Comparison of ENCODE assay signal across 13 cellular contexts in the genomic region with DNA sequence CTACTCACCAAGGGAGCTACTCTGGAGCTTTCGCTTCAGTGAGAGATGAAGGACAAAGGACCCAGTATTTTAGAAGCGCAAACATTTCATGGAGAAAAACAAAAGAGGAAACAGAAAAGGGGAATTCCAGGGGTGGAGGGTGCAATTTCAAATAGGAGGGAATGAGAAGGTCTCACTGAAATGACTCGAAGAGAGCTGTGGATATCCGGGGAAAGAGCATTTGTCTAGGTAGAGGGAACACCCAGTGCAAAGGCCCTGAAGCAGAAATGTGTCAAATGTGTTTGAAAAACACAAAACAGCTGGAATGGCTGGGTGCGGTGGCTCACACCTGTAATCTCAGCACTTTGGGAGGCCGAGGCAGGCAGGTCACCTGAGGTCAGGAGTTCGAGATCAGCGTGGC. TPM values are rescaled to one million over a fixed set of nuclear protein-coding genes. Genes with fewer than 3 reads are reported as not detected.
DNase-seq lines count a peak whose midpoint lies in the region; TF ChIP-seq lines count a peak whose summit lies in the region.
"Had no signal": no experiment of that assay in that cellular context is flagged by ENCODE, and none has a peak within 500 bp of the region (broad histone marks: within the 10 kb centered on the region; RNA-seq: fewer than 3 reads in every experiment).

No MANE protein-coding gene starts in this region.

- H3K4me2 ChIP-seq in BLaER1 treated with 17β-estradiol and CSF1 and Interleukin-3, amounts not matched to agents 10 nM and 100 nM, result peak overlapping the region; percentile 95 to 100 (median 99)

- H3K27me3 ChIP-seq in BLaER1 treated with 17β-estradiol and CSF1 and Interleukin-3, amounts not matched to agents 10 nM and 100 nM, result no peaks in the 10 kb centered on the region
- H3K27me3 ChIP-seq in adipocyte (replicated peaks; ENCODE audit: control insufficient read depth, insufficient read depth, low read length), result no peaks in the 10 kb centered on the region
- no peaks in the 10 kb centered on the region for H3K27me3 ChIP-seq in suprapubic skin
- H3K27me3 ChIP-seq: gastroesophageal sphincter had no signal

- H3K4me1 Mint-ChIP-seq in neural crest cell, result peaks cover 70% of the 10 kb centered on the region

- TF ChIP-seq EP300 in suprapubic skin (IDR thresholded peaks at IDR 0.05), result no peak

- peaks cover 12% of the 10 kb centered on the region for H3K36me3 Mint-ChIP-seq in neural crest cell (ENCODE audit: low read depth)

- peaks cover 13 to 53% (median 34%) of the 10 kb centered on the region in 11 experiments for H3K36me3 ChIP-seq in BLaER1 treated with 17β-estradiol and CSF1 and Interleukin-3, amounts not matched to agents 10 nM and 100 nM
- H3K36me3 ChIP-seq in HEK293 (ENCODE audit: control insufficient read depth in 2 of 2, insufficient read depth in 1 of 2, low read length in 2 of 2) (peaks cover 11 to 54% of the 10 kb centered on the region in 2 experiments; a peak in 2 of 3 replicates), adipocyte (ENCODE audit: control insufficient read depth, insufficient read depth, low read length, severe bottlenecking) (peaks cover 27% of the 10 kb centered on the region), suprapubic skin (peaks cover 15% of the 10 kb centered on the region)

- peak overlapping the region in 9 of 11 experiments; percentile 20 to 77 (median 53); a peak in 13 of 22 replicates for H3K27ac ChIP-seq in BLaER1 treated with 17β-estradiol and CSF1 and Interleukin-3, amounts not matched to agents 10 nM and 100 nM
- H3K27ac ChIP-seq in HEK293 (ENCODE audit: extremely low read depth, low read depth, low read length), result peak overlapping the region; percentile 17
- H3K27ac ChIP-seq in suprapubic skin, result no peak overlapping the region
- H3K27ac ChIP-seq: thoracic aorta had no signal

- H3K4me1 ChIP-seq in BLaER1 treated with 17β-estradiol and CSF1 and Interleukin-3, amounts not matched to agents 10 nM and 100 nM, result peaks cover 69 to 93% (median 88%) of the 10 kb centered on the region in 10 experiments
- H3K4me1 ChIP-seq in HEK293 (ENCODE audit: control insufficient read depth, insufficient read depth, low read length) (peaks cover 14% of the 10 kb centered on the region), adipocyte (ENCODE audit: control insufficient read depth, insufficient read depth, low read length) (peaks cover 52% of the 10 kb centered on the region), suprapubic skin (peaks cover 77% of the 10 kb centered on the region)

- H3K4me3 Mint-ChIP-seq in neural crest cell, result peak overlapping the region; percentile 98

- TF ChIP-seq CTCF in HEK293 (tag by site-specific recombination; IDR thresholded peaks at IDR 0.05) (no peak), neural crest cell (conservative IDR thresholded peaks at IDR 0.05) (no peak), suprapubic skin (IDR thresholded peaks at IDR 0.05) (no peak)

- DNase-seq in adipocyte (ENCODE audit: low read depth), result no peak
- no peak for DNase-seq in neural crest cell (ENCODE audit: low read depth, low spot score)
- no peak for DNase-seq in NCI-H2107 treated with DMSO at 0.1 percent for 48 hours (lab: John Stamatoyannopoulos, UW; ENCODE audit: unreplicated experiment)
- DNase-seq in suprapubic skin (ENCODE audit: low spot score in 2 of 2), result no peak
- no peak for DNase-seq in NK-92 (lab: John Stamatoyannopoulos, UW; ENCODE audit: unreplicated experiment)
- DNase-seq in NCI-H69 (lab: John Stamatoyannopoulos, UW), result no peak
- DNase-seq: stimulated activated CD4-positive, alpha-beta T cell treated with anti-CD3 and anti-CD28 coated beads, Interleukin-4, amount 100 ng/mL, for 24 hours had no signal

- no peak for TF ChIP-seq POLR2A in suprapubic skin (IDR thresholded peaks at IDR 0.05)

- H3K27ac Mint-ChIP-seq in neural crest cell (ENCODE audit: unreplicated experiment), result no peak overlapping the region

- H3K4me3 ChIP-seq in BLaER1 treated with 17β-estradiol and CSF1 and Interleukin-3, amounts not matched to agents 10 nM and 100 nM, result peak overlapping the region; percentile 49 to 95 (median 62); a peak in 18 of 20 replicates
- H3K4me3 ChIP-seq in HEK293 (ENCODE audit: low read depth, low read length), result no peak overlapping the region
- H3K4me3 ChIP-seq in adipocyte (ENCODE audit: low read length), result no peak overlapping the region
- no peak overlapping the region for H3K4me3 ChIP-seq in suprapubic skin

- POLR2A ChIA-PET in HEK293 (lab: Yijun Ruan, JAX), result interaction anchor here (0.7 to 5.1 kb wide), 6 partner anchors 10 to 668 kb away, joined by 3 to 113 read pairs (median 6); a partner anchor contains a TSS

- peaks cover 23% of the 10 kb centered on the region for H3K27me3 Mint-ChIP-seq in neural crest cell (ENCODE audit: low read depth)

- H3K9me3 Mint-ChIP-seq in neural crest cell, result no peaks in the 10 kb centered on the region

- CTCF ChIA-PET in HEK293 (lab: Yijun Ruan, JAX), result interaction anchor here (0.6 to 13.7 kb wide), 17 partner anchors 8 to 1478 kb away, joined by 3 to 380 read pairs (median 5); a partner anchor contains a TSS

- peak overlapping the region; percentile 59 to 95 (median 77); a peak in 20 of 22 replicates for H3K9ac ChIP-seq in BLaER1 treated with 17β-estradiol and CSF1 and Interleukin-3, amounts not matched to agents 10 nM and 100 nM
- peak overlapping the region; percentile 97 for H3K9ac ChIP-seq in adipocyte (ENCODE audit: low read length)

- peaks cover 32 to 70% (median 65%) of the 10 kb centered on the region in 11 experiments; a peak in 21 of 22 replicates for H4K20me1 ChIP-seq in BLaER1 treated with 17β-estradiol and CSF1 and Interleukin-3, amounts not matched to agents 10 nM and 100 nM

- WGBS in suprapubic skin, result 71% methylated on average over 8 of the region's 8 CpGs

- H3K9me3 ChIP-seq in BLaER1 treated with 17β-estradiol and CSF1 and Interleukin-3, amounts not matched to agents 10 nM and 100 nM (replicated peaks in 1 of 11), result no peaks in the 10 kb centered on the region
- H3K9me3 ChIP-seq in HEK293 (ENCODE audit: control insufficient read depth, insufficient read depth, low read depth, low read length) (no peaks in the 10 kb centered on the region), adipocyte (ENCODE audit: control insufficient read depth, low read length) (no peaks in the 10 kb centered on the region), suprapubic skin (no peaks in the 10 kb centered on the region)
- H3K9me3 ChIP-seq: gastroesophageal sphincter, thoracic aorta had no signal

TF ChIP-seq in HEK293, 187 proteins besides CTCF, POLR2A, EP300 and RAD21 (continues in another document):
- TF ChIP-seq HOXC10 (CRISPR knock-in tag; IDR thresholded peaks at IDR 0.05) (no peak), MYNN (tag by site-specific recombination; IDR thresholded peaks at IDR 0.05; ENCODE audit: borderline replicate concordance) (no peak), EGR2 (tag by site-specific recombination; IDR thresholded peaks at IDR 0.05; ENCODE audit: low read depth) (no peak), ZNF132 (tag by site-specific recombination; IDR thresholded peaks at IDR 0.05; ENCODE audit: borderline replicate concordance) (no peak)
- TF ChIP-seq, protein P1, sequence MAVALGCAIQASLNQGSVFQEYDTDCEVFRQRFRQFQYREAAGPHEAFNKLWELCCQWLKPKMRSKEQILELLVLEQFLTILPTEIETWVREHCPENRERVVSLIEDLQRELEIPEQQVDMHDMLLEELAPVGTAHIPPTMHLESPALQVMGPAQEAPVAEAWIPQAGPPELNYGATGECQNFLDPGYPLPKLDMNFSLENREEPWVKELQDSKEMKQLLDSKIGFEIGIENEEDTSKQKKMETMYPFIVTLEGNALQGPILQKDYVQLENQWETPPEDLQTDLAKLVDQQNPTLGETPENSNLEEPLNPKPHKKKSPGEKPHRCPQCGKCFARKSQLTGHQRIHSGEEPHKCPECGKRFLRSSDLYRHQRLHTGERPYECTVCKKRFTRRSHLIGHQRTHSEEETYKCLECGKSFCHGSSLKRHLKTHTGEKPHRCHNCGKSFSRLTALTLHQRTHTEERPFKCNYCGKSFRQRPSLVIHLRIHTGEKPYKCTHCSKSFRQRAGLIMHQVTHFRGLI (tag by site-specific recombination; IDR thresholded peaks at IDR 0.05), result no peak
- TF ChIP-seq, protein P2, sequence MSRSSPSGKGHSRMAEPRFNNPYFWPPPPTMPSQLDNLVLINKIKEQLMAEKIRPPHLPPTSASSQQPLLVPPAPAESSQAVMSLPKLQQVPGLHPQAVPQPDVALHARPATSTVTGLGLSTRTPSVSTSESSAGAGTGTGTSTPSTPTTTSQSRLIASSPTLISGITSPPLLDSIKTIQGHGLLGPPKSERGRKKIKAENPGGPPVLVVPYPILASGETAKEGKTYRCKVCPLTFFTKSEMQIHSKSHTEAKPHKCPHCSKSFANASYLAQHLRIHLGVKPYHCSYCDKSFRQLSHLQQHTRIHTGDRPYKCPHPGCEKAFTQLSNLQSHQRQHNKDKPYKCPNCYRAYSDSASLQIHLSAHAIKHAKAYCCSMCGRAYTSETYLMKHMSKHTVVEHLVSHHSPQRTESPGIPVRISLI (tag by site-specific recombination; IDR thresholded peaks at IDR 0.05), result no peak
- TF ChIP-seq, protein P3, sequence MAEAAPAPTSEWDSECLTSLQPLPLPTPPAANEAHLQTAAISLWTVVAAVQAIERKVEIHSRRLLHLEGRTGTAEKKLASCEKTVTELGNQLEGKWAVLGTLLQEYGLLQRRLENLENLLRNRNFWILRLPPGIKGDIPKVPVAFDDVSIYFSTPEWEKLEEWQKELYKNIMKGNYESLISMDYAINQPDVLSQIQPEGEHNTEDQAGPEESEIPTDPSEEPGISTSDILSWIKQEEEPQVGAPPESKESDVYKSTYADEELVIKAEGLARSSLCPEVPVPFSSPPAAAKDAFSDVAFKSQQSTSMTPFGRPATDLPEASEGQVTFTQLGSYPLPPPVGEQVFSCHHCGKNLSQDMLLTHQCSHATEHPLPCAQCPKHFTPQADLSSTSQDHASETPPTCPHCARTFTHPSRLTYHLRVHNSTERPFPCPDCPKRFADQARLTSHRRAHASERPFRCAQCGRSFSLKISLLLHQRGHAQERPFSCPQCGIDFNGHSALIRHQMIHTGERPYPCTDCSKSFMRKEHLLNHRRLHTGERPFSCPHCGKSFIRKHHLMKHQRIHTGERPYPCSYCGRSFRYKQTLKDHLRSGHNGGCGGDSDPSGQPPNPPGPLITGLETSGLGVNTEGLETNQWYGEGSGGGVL (tag by site-specific recombination; IDR thresholded peaks at IDR 0.05), result no peak

RNA-seq across cellular contexts. Expression of a gene that starts 2.4 kb away (rescaled TPM):
- total RNA-seq in neural crest cell (67.5 and 72.6 TPM in 2 replicates), suprapubic skin (10 to 100 TPM; 61.2 to 89.5 (median 80.6) TPM)

RNA-seq across cellular contexts. Expression of a gene that starts 9.8 kb away (rescaled TPM):
- total RNA-seq in neural crest cell (363 and 364 TPM in 2 replicates), suprapubic skin (100 to 1,000 TPM; 234 to 335 (median 284) TPM)

RNA-seq across cellular contexts. Expression of a gene that starts 28.0 kb away (rescaled TPM):
- total RNA-seq in neural crest cell (43.3 and 45.0 TPM in 2 replicates), suprapubic skin (10 to 100 TPM; 19.2 to 23.6 (median 23.4) TPM)

RNA-seq across cellular contexts. Expression of a gene that starts 40.4 kb away (rescaled TPM):
- total RNA-seq in neural crest cell (0.07 TPM in 2 replicates), suprapubic skin (under 1 TPM in 3 of 4 donors, not detected in 1; 0.08 to 0.80 (median 0.17) TPM)
- total RNA-seq: dermis microvascular lymphatic vessel endothelial cell, RPMI7951 had no signal

Comparison
In these comparisons a context has a peak if more than half of its experiments do, and no peak if none do; other contexts are left out.
1. H3K4me3 ChIP-seq: peak in BLaER1 treated with 17β-estradiol and CSF1 and Interleukin-3, amounts not matched to agents 10 nM and 100 nM (10 of 10); none in HEK293 (single experiment), adipocyte (single experiment) and suprapubic skin (single experiment).